In genomic region chr5:58786035-58786434, GRCh38 we compare ENCODE assay signal across 22 cellular contexts.
DNase-seq lines count a peak whose midpoint lies in the region; ATAC-seq, FAIRE-seq and TF ChIP-seq lines count a peak whose summit lies in the region.
"Had no signal": no experiment of that assay in that cellular context is flagged by ENCODE, and none has a peak within 500 bp of the region (broad histone marks: within the 10 kb centered on the region; RNA-seq: fewer than 3 reads in every experiment).

No MANE protein-coding gene starts in this region.

- no peak overlapping the region for H3K27ac Mint-ChIP-seq in activated naive CD8-positive, alpha-beta T cell treated with anti-CD3 and anti-CD28 coated beads for 36 hours
- H3K27ac Mint-ChIP-seq: activated B cell treated with CpG ODN at 0.5 μM for 24 hours; nephron; stimulated activated effector memory CD8-positive, alpha-beta T cell treated with anti-CD3 and anti-CD28 coated beads, Interleukin-12 subunit alpha, Interleukin-12 subunit beta, amount 100 ng/mL, for 72 hours had no signal

- H3K79me2 ChIP-seq in GM12878 (ENCODE audit: control insufficient read depth, insufficient read depth, low read length) = no peaks in the 10 kb centered on the region

- no peaks in the 10 kb centered on the region for H3K9me3 ChIP-seq in GM12878 (replicated peaks; ENCODE audit: control insufficient read depth, insufficient read depth, low read length)
- H3K9me3 ChIP-seq: tibial artery had no signal

- FAIRE-seq in GM12878 (lab: Jason Lieb, UNC) = no peak
- FAIRE-seq: HTR-8/SVneo, keratinocyte had no signal

- SMC1A ChIA-PET in GM12878 (lab: Charles Lee; ENCODE audit: uncharacterized antibody, unreplicated experiment) = interaction anchor here (0.6 to 1.9 kb wide), 4 partner anchors 8 to 64 kb away, joined by 3 to 4 read pairs (median 3); no protein-coding TSS in a partner anchor

- no peak for TF ChIP-seq POLR2A in GM12878 (IDR thresholded peaks at IDR 0.05; ENCODE audit: low read depth, low read length)

- POLR2A ChIA-PET in GM12878 (lab: Charles Lee) = no interaction called here

- no peak overlapping the region for H3K4me3 Mint-ChIP-seq in activated naive CD8-positive, alpha-beta T cell treated with anti-CD3 and anti-CD28 coated beads for 36 hours
- H3K4me3 Mint-ChIP-seq: activated B cell treated with CpG ODN at 0.5 μM for 24 hours; nephron; stimulated activated effector memory CD8-positive, alpha-beta T cell treated with anti-CD3 and anti-CD28 coated beads, Interleukin-12 subunit alpha, Interleukin-12 subunit beta, amount 100 ng/mL, for 72 hours had no signal

- DNase-seq in GM12878 (ENCODE audit: low read depth, low spot score) (no peak), DMS114 treated with DMSO at 0.1 percent for 48 hours (lab: John Stamatoyannopoulos, UW; ENCODE audit: unreplicated experiment) (no peak), G401 (ENCODE audit: low spot score) (no peak)
- DNase-seq in activated naive CD8-positive, alpha-beta T cell treated with anti-CD3 and anti-CD28 coated beads for 36 hours = no peak
- DNase-seq: activated B cell treated with CpG ODN at 0.5 μM for 24 hours; activated CD8-positive, alpha-beta memory T cell treated with anti-CD3 and anti-CD28 coated beads for 24 hours; BE2C; effector memory CD4-positive, alpha-beta T cell; GF-D8; mesendoderm; NCI-H146; NCI-H345; Right ventricle myocardium superior; T-helper 2 cell; tibial artery had no signal

- no peak overlapping the region for H2AFZ ChIP-seq in GM12878 (ENCODE audit: control insufficient read depth, low read depth, low read length)

- H3K9me3 Mint-ChIP-seq in activated naive CD8-positive, alpha-beta T cell treated with anti-CD3 and anti-CD28 coated beads for 36 hours = no peaks in the 10 kb centered on the region
- H3K9me3 Mint-ChIP-seq: nephron; stimulated activated effector memory CD8-positive, alpha-beta T cell treated with anti-CD3 and anti-CD28 coated beads, Interleukin-12 subunit alpha, Interleukin-12 subunit beta, amount 100 ng/mL, for 72 hours had no signal

- H3K4me3 ChIP-seq in GM12878 = no peak overlapping the region
- H3K4me3 ChIP-seq: tibial artery had no signal

- no peak for TF ChIP-seq EP300 in GM12878 (IDR thresholded peaks at IDR 0.05; ENCODE audit: borderline replicate concordance in 1 of 2, control insufficient read depth in 1 of 2, low read depth in 2 of 2, low read length in 2 of 2)

- H3K27me3 Mint-ChIP-seq in activated naive CD8-positive, alpha-beta T cell treated with anti-CD3 and anti-CD28 coated beads for 36 hours = peaks cover 20% of the 10 kb centered on the region

- CTCF ChIA-PET in GM12878 (lab: Yijun Ruan, JAX) = interaction anchor here (0.7 to 1.7 kb wide), 2 partner anchors 9 to 64 kb away, joined by 3 to 4 read pairs; no protein-coding TSS in a partner anchor

- no peak overlapping the region for H3K27ac ChIP-seq in GM12878 (ENCODE audit: control insufficient read depth, insufficient read depth)
- H3K27ac ChIP-seq: tibial artery had no signal

- H3K4me2 ChIP-seq in GM12878 (ENCODE audit: control insufficient read depth, insufficient read depth) = no peak overlapping the region

- in situ Hi-C loops in GM12878 (cut with MboI) = no loop called here
- in situ Hi-C loops in G401 (cut with HindIII; ENCODE audit: low sequenced_read_pairs) = no loop called here

- H3K9ac ChIP-seq in GM12878 (ENCODE audit: control insufficient read depth, insufficient read depth, low read length) = no peak overlapping the region

- TF ChIP-seq RAD21 in GM12878 (IDR thresholded peaks at IDR 0.05; ENCODE audit: insufficient read depth, low read depth, low read length) = no peak

- no peaks in the 10 kb centered on the region for H3K36me3 ChIP-seq in GM12878 (ENCODE audit: control insufficient read depth in 2 of 2, insufficient read depth in 2 of 2, low read length in 1 of 2)
- H3K36me3 ChIP-seq: tibial artery had no signal

- H3K4me1 Mint-ChIP-seq in activated naive CD8-positive, alpha-beta T cell treated with anti-CD3 and anti-CD28 coated beads for 36 hours = peaks cover 3% of the 10 kb centered on the region
- H3K4me1 Mint-ChIP-seq: stimulated activated effector memory CD8-positive, alpha-beta T cell treated with anti-CD3 and anti-CD28 coated beads, Interleukin-12 subunit alpha, Interleukin-12 subunit beta, amount 100 ng/mL, for 72 hours had no signal

- RAD21 ChIA-PET in GM12878 (lab: Charles Lee; ENCODE audit: unreplicated experiment) = no interaction called here

- TF ChIP-seq CTCF in GM12878 (IDR thresholded peaks at IDR 0.05 in 2 of 3, conservative IDR thresholded peaks at IDR 0.05 in 1 of 3; ENCODE audit: control insufficient read depth in 2 of 3, extremely low read depth in 1 of 3, insufficient read depth in 1 of 3, low read depth in 3 of 3, low read length in 3 of 3) = no peak

- peak; percentile 76 for ATAC-seq in GM19395 (IDR thresholded peaks at IDR 0.05; ENCODE audit: unreplicated experiment)
- peak; percentile 69 for ATAC-seq in GM21786 (IDR thresholded peaks at IDR 0.05; ENCODE audit: unreplicated experiment)
- peak; percentile 77 for ATAC-seq in HG03097 (IDR thresholded peaks at IDR 0.05; ENCODE audit: low FRiP score, unreplicated experiment)
- peak; percentile 53 for ATAC-seq in GM12878
- ATAC-seq: stimulated activated effector memory CD8-positive, alpha-beta T cell treated with anti-CD3 and anti-CD28 coated beads, Interleukin-12 subunit alpha, Interleukin-12 subunit beta, amount 100 ng/mL, for 72 hours had no signal

- no peaks in the 10 kb centered on the region for H3K4me1 ChIP-seq in GM12878 (ENCODE audit: control insufficient read depth, insufficient read depth, low read length)
- H3K4me1 ChIP-seq: tibial artery had no signal

- no peaks in the 10 kb centered on the region for H4K20me1 ChIP-seq in GM12878 (ENCODE audit: control insufficient read depth, insufficient read depth)

- H3K27me3 ChIP-seq in GM12878 (replicated peaks in 1 of 2; ENCODE audit: control insufficient read depth in 2 of 2, insufficient read depth in 2 of 2, low read length in 1 of 2) = no peaks in the 10 kb centered on the region
- H3K27me3 ChIP-seq: BE2C, tibial artery had no signal

- intact Hi-C loops in GM12878 (cut with micrococcal nuclease; ENCODE audit: unreplicated experiment) = no loop called here

- no peaks in the 10 kb centered on the region for H3K36me3 Mint-ChIP-seq in activated naive CD8-positive, alpha-beta T cell treated with anti-CD3 and anti-CD28 coated beads for 36 hours
- H3K36me3 Mint-ChIP-seq: stimulated activated effector memory CD8-positive, alpha-beta T cell treated with anti-CD3 and anti-CD28 coated beads, Interleukin-12 subunit alpha, Interleukin-12 subunit beta, amount 100 ng/mL, for 72 hours had no signal

- no TSS peak for BruUV-seq in GM12878 (replicated peaks; lab: Mats Ljungman, UMichigan)

- 0% methylated on average over 2 of the region's 2 CpGs for WGBS in GM12878 (ENCODE audit: insufficient coverage, insufficient replicate concordance, low lambda C conversion rate, missing lambda C conversion rate)

TF ChIP-seq in GM12878, 131 proteins besides CTCF, POLR2A, EP300 and RAD21 (continues in another document):
- TF ChIP-seq ETV6 (conservative IDR thresholded peaks at IDR 0.05 in 1 of 2, IDR thresholded peaks at IDR 0.05 in 1 of 2; ENCODE audit: borderline replicate concordance in 1 of 2, low read depth in 1 of 2) (no peak), FOXM1 (IDR thresholded peaks at IDR 0.05; ENCODE audit: low read depth, low read length) (no peak), WRNIP1 (IDR thresholded peaks at IDR 0.05; ENCODE audit: borderline replicate concordance, low read depth, low read length) (no peak), SMC3 (IDR thresholded peaks at IDR 0.05; ENCODE audit: borderline replicate concordance, low read length) (no peak), ZNF384 (IDR thresholded peaks at IDR 0.05; ENCODE audit: borderline replicate concordance, low read depth, low read length) (no peak), BCL3 (IDR thresholded peaks at IDR 0.05; ENCODE audit: borderline replicate concordance, insufficient read depth, low read depth, low read length, poor library complexity, severe bottlenecking) (no peak), KAT2A (conservative IDR thresholded peaks at IDR 0.05; ENCODE audit: control insufficient read depth, low read depth, low read length) (no peak), TAF1 (IDR thresholded peaks at IDR 0.05; ENCODE audit: borderline replicate concordance, low read depth, low read length) (no peak), SIN3A (IDR thresholded peaks at IDR 0.05; ENCODE audit: low read depth, low read length) (no peak)
- TF ChIP-seq, protein P1, sequence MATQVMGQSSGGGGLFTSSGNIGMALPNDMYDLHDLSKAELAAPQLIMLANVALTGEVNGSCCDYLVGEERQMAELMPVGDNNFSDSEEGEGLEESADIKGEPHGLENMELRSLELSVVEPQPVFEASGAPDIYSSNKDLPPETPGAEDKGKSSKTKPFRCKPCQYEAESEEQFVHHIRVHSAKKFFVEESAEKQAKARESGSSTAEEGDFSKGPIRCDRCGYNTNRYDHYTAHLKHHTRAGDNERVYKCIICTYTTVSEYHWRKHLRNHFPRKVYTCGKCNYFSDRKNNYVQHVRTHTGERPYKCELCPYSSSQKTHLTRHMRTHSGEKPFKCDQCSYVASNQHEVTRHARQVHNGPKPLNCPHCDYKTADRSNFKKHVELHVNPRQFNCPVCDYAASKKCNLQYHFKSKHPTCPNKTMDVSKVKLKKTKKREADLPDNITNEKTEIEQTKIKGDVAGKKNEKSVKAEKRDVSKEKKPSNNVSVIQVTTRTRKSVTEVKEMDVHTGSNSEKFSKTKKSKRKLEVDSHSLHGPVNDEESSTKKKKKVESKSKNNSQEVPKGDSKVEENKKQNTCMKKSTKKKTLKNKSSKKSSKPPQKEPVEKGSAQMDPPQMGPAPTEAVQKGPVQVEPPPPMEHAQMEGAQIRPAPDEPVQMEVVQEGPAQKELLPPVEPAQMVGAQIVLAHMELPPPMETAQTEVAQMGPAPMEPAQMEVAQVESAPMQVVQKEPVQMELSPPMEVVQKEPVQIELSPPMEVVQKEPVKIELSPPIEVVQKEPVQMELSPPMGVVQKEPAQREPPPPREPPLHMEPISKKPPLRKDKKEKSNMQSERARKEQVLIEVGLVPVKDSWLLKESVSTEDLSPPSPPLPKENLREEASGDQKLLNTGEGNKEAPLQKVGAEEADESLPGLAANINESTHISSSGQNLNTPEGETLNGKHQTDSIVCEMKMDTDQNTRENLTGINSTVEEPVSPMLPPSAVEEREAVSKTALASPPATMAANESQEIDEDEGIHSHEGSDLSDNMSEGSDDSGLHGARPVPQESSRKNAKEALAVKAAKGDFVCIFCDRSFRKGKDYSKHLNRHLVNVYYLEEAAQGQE (IDR thresholded peaks at IDR 0.05; ENCODE audit: low read depth, low read length) = no peak
